Comparison of ENCODE assay signal across 8 cellular contexts in the genomic region with DNA sequence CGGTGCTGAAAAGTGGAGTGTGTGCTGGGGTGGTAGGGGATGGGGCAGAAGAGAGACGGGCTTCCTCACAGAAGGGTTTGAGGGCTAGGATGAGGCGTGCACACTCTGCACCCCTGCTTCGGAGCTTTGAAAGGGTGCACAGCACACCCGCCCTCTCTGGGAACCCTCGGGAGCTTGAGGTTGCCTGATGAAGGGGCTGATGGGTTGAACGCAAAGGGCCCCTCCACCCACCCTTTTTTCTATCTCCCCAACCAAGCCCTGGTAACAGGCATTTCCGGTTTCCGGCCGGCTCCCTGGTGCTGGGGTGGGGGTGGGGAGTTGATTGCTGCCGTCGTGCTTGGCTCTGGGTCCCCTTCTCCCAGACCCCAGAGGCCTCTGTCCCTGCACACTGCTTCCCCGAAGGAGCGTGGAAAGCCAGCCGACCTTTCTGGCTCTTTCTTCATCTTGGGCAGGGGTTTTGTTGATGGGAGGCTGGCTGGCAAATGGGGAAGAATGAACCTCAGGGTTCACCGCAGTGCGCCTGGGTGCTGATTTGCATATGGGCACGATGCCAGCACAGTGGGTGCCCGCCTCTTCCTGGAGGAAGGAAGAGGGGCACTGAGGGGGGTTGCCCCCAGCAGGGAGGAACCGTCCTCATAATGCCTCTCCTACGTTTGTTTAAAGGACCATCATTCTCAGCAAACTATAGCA. TPM values are rescaled to one million over a fixed set of nuclear protein-coding genes. Genes with fewer than 3 reads are reported as not detected.
DNase-seq lines count a peak whose midpoint lies in the region; ATAC-seq, FAIRE-seq and TF ChIP-seq lines count a peak whose summit lies in the region.

No MANE protein-coding gene starts in this region.

- TF ChIP-seq CTCF in GM10248 (IDR thresholded peaks at IDR 0.05; ENCODE audit: control extremely low read depth, extremely low read depth, low read depth, missing control alignments) (no peak), Panc1 (IDR thresholded peaks at IDR 0.05) (no peak)

- H3K4me1 ChIP-seq in Panc1 (ENCODE audit: control insufficient read depth, insufficient read depth, low read length) (no peaks in the 10 kb centered on the region), small intestine (ENCODE audit: control insufficient read depth in 2 of 2, insufficient read depth in 1 of 2, low read depth in 1 of 2, low read length in 1 of 2) (no peaks in the 10 kb centered on the region)

- in situ Hi-C loops in Panc1 (cut with HindIII; ENCODE audit: low pct_unique_long_range_greater_than_20kb, low sequenced_read_pairs), result no loop called here

- H3K9me3 ChIP-seq in Panc1 (ENCODE audit: control insufficient read depth, insufficient read depth, low read depth, low read length) (no peaks in the 10 kb centered on the region), small intestine (ENCODE audit: control insufficient read depth, low read depth) (no peaks in the 10 kb centered on the region)

- CTCF ChIA-PET in GM10248 (lab: Yijun Ruan, JAX) (interaction anchor here (1.2 to 4.3 kb wide), 4 partner anchors 14 to 62 kb away, joined by 3 to 21 read pairs (median 7); partner anchors contain the start of gene VAV1), Panc1 (lab: Charles Lee) (no interaction called here)

- H3K4me3 ChIP-seq in Panc1 (ENCODE audit: low read depth in 2 of 2, low read length in 2 of 2) (peak overlapping the region in 1 of 2 experiments; percentile 38; a peak in 2 of 4 replicates), small intestine (ENCODE audit: low read depth in 1 of 2, low read length in 2 of 2) (peak overlapping the region in 1 of 2 donors; percentile 16)

- ATAC-seq in HG03060 (IDR thresholded peaks at IDR 0.05; ENCODE audit: low read depth, unreplicated experiment) (peak; percentile 23), Panc1 (peak; percentile 66), left ventricle myocardium superior (peak; percentile 90), GM18873 (IDR thresholded peaks at IDR 0.05; ENCODE audit: low FRiP score, unreplicated experiment) (no peak)

- BruUV-seq in Panc1 (replicated peaks; lab: Mats Ljungman, UMichigan), result no TSS peak

- H3K36me3 ChIP-seq in Panc1 (ENCODE audit: control insufficient read depth, insufficient read depth, low read length) (no peaks in the 10 kb centered on the region), small intestine (ENCODE audit: control insufficient read depth in 2 of 2, insufficient read depth in 2 of 2, low read length in 2 of 2) (no peaks in the 10 kb centered on the region)

- FAIRE-seq in small intestine (lab: Jason Lieb, UNC), result no peak

- intact Hi-C loops in Panc1 (cut with micrococcal nuclease; ENCODE audit: unreplicated experiment) (no loop called here), left ventricle myocardium superior (cut with micrococcal nuclease) (no loop called here)

- WGBS in small intestine, 3 donors, result 6 to 11% (median 8%) methylated on average over 20 to 21 of the region's 21 CpGs

- POLR2A ChIA-PET in GM10248 (lab: Yijun Ruan, JAX), result interaction anchor here (0.6 to 1.5 kb wide), 3 partner anchors 13 to 29 kb away, joined by 3 to 6 read pairs (median 3); partner anchors contain the start of gene VAV1
- POLR2A ChIA-PET in Panc1 (lab: Charles Lee), result no interaction called here

- H3K27me3 ChIP-seq in Panc1 (ENCODE audit: control insufficient read depth, insufficient read depth, low read length), result no peaks in the 10 kb centered on the region
- no peaks in the 10 kb centered on the region for H3K27me3 ChIP-seq in small intestine (ENCODE audit: control insufficient read depth in 2 of 2, insufficient read depth in 2 of 2, low read length in 2 of 2)

- H3K27ac ChIP-seq in Panc1 (ENCODE audit: low read length) (no peak overlapping the region; the same call in 1 of the 2 replicates), small intestine (ENCODE audit: low read depth in 1 of 2, low read length in 1 of 2) (peak overlapping the region; percentile 6 to 79)

- DNase-seq in GM10248 (ENCODE audit: extremely low spot score) (peak; percentile 78), Panc1 (ENCODE audit: low read depth, low spot score) (no peak), left ventricle myocardium superior (peak; percentile 78), small intestine (peak; percentile 57), cerebellar nuclear complex (lab: John Stamatoyannopoulos, UW) (no peak)
- peak; percentile 91 for DNase-seq in activated effector memory CD4-positive, alpha-beta T cell treated with anti-CD3 and anti-CD28 coated beads, Interleukin-2, amount 50 U/mL, for 16 hours

RNA-seq across cellular contexts. Expression of gene VAV1, which starts 29.0 kb away (rescaled TPM):
- total RNA-seq in Panc1 (2021; ENCODE audit: unreplicated experiment) (0.05 TPM), left ventricle myocardium superior (2.6 TPM)
- polyA plus RNA-seq in Panc1 (2012; ENCODE audit: insufficient read length), result 1.5 TPM
- 1 to 10 TPM; 2.5 to 3.5 (median 3.2) TPM for polyA plus RNA-seq in small intestine

RNA-seq across cellular contexts. Expression of gene SH2D3A, which starts 34.3 kb away (rescaled TPM):
- total RNA-seq in Panc1 (2021; ENCODE audit: unreplicated experiment) (2.2 TPM), left ventricle myocardium superior (0.15 TPM)
- 3.0 TPM for polyA plus RNA-seq in Panc1 (2012; ENCODE audit: insufficient read length)
- 10 to 100 TPM; 23.9 to 71.6 (median 55.0) TPM for polyA plus RNA-seq in small intestine

Comparison
In these comparisons a context has a peak if more than half of its experiments do, and no peak if none do; other contexts are left out.
1. DNase-seq: peak in GM10248 (single experiment), activated effector memory CD4-positive, alpha-beta T cell treated with anti-CD3 and anti-CD28 coated beads, Interleukin-2, amount 50 U/mL, for 16 hours (single experiment), left ventricle myocardium superior (single experiment) and small intestine (single experiment); none in Panc1 (single experiment) and cerebellar nuclear complex (0 of 2).